In genomic region chr7:101532000-101532399, GRCh38 we compare ENCODE assay signal across 27 cellular contexts.
A peak's percentile ranks its signal among the peaks of the same experiment; 100 is the strongest.
DNase-seq lines count a peak whose midpoint lies in the region; TF ChIP-seq lines count a peak whose summit lies in the region.
"Had no signal": no experiment of that assay in that cellular context is flagged by ENCODE, and none has a peak within 500 bp of the region (broad histone marks: within the 10 kb centered on the region; RNA-seq: fewer than 3 reads in every experiment).

No MANE protein-coding gene starts in this region.

- POLR2A ChIA-PET in HEK293T (lab: Yijun Ruan, JAX): interaction anchor here (0.6 kb wide), 1 partner anchor 280 kb away, joined by 3 read pairs; no protein-coding TSS in a partner anchor

- no peak overlapping the region for H3K4me3 Mint-ChIP-seq in nephron
- H3K4me3 Mint-ChIP-seq in mesothelial cell of epicardium: no peak overlapping the region
- H3K4me3 Mint-ChIP-seq: activated CD4-positive, alpha-beta T cell treated with anti-CD3 and anti-CD28 coated beads, Interleukin-2, amount 10 ng/mL, durations not matched to agents 7 days and 5 days; activated CD8-positive, alpha-beta memory T cell treated with anti-CD3 and anti-CD28 coated beads, Interleukin-2, amount 10 ng/mL, durations not matched to agents 7 days and 5 days; B cell; CD8-positive, alpha-beta memory T cell; dendritic cell treated with granulocyte-macrophage colony-stimulating factor and Interleukin-4, amounts not matched to agents 40 ng/mL and 50 ng/mL, for 4 days; endodermal cell had no signal

- DNase-seq in NCI-H1436 (lab: John Stamatoyannopoulos, UW): peak; percentile 47
- DNase-seq in NCI-H1436 treated with DMSO at 0.1 percent for 48 hours (lab: John Stamatoyannopoulos, UW): no peak
- DNase-seq in HEK293T (ENCODE audit: extremely low spot score): peak; percentile 32
- DNase-seq in NCI-H69 (lab: John Stamatoyannopoulos, UW): peak; percentile 85
- no peak for DNase-seq in mesothelial cell of epicardium (ENCODE audit: low spot score in 2 of 2, unreplicated experiment in 2 of 2)
- no peak for DNase-seq in SIG-M5 treated with dmso at 0.1 percent for 504 hours (lab: John Stamatoyannopoulos, UW; ENCODE audit: unreplicated experiment)
- DNase-seq in MV-4-11 (lab: John Stamatoyannopoulos, UW): no peak
- DNase-seq: activated CD4-positive, alpha-beta T cell treated with anti-CD3 and anti-CD28 coated beads, Interleukin-2, amount 10 ng/mL, durations not matched to agents 7 days and 5 days; activated CD8-positive, alpha-beta memory T cell treated with anti-CD3 and anti-CD28 coated beads, Interleukin-2, amount 10 ng/mL, durations not matched to agents 7 days and 5 days; activated naive CD4-positive, alpha-beta T cell; activated T-cell treated with anti-CD3 and anti-CD28 coated beads, Interleukin-2, amount 50 U/mL, for 48 hours; CD8-positive, alpha-beta memory T cell; central memory CD4-positive, alpha-beta T cell; DMS153; endodermal cell; heart right ventricle; NCI-H1694; PC-3; small intestine; stimulated activated CD4-positive, alpha-beta T cell treated with anti-CD3 and anti-CD28 coated beads, Interleukin-1b, Interleukin-23, amount 100 ng/mL, for 48 hours; SW 1271; T1000; trophoblast cell; WERI-Rb-1 had no signal

- H3K4me1 Mint-ChIP-seq in nephron (peaks cover 16% of the 10 kb centered on the region), mesothelial cell of epicardium (peaks cover 4% of the 10 kb centered on the region)
- H3K4me1 Mint-ChIP-seq: activated CD4-positive, alpha-beta T cell treated with anti-CD3 and anti-CD28 coated beads, Interleukin-2, amount 10 ng/mL, durations not matched to agents 7 days and 5 days; activated CD8-positive, alpha-beta memory T cell treated with anti-CD3 and anti-CD28 coated beads, Interleukin-2, amount 10 ng/mL, durations not matched to agents 7 days and 5 days; B cell; CD8-positive, alpha-beta memory T cell; endodermal cell had no signal

- H3K36me3 Mint-ChIP-seq in nephron (ENCODE audit: low read depth): peaks cover 7% of the 10 kb centered on the region
- peaks cover 6% of the 10 kb centered on the region for H3K36me3 Mint-ChIP-seq in mesothelial cell of epicardium
- H3K36me3 Mint-ChIP-seq: activated CD8-positive, alpha-beta memory T cell treated with anti-CD3 and anti-CD28 coated beads, Interleukin-2, amount 10 ng/mL, durations not matched to agents 7 days and 5 days; CD8-positive, alpha-beta memory T cell had no signal

- TF ChIP-seq CTCF in nephron (IDR thresholded peaks at IDR 0.05; ENCODE audit: unreplicated experiment in 3 of 3) (no peak), mesothelial cell of epicardium (IDR thresholded peaks at IDR 0.05; ENCODE audit: unreplicated experiment) (no peak)

- H3K27me3 Mint-ChIP-seq in nephron (ENCODE audit: low read depth) (peaks cover 5% of the 10 kb centered on the region), mesothelial cell of epicardium (ENCODE audit: low read depth) (no peaks in the 10 kb centered on the region)
- H3K27me3 Mint-ChIP-seq: activated CD4-positive, alpha-beta T cell treated with anti-CD3 and anti-CD28 coated beads, Interleukin-2, amount 10 ng/mL, durations not matched to agents 7 days and 5 days; activated CD8-positive, alpha-beta memory T cell treated with anti-CD3 and anti-CD28 coated beads, Interleukin-2, amount 10 ng/mL, durations not matched to agents 7 days and 5 days had no signal

- H3K27ac Mint-ChIP-seq in nephron (peak overlapping the region; percentile 28 to 51 (median 50)), mesothelial cell of epicardium (no peak overlapping the region)
- H3K27ac Mint-ChIP-seq: activated CD4-positive, alpha-beta T cell treated with anti-CD3 and anti-CD28 coated beads, Interleukin-2, amount 10 ng/mL, durations not matched to agents 7 days and 5 days; activated CD8-positive, alpha-beta memory T cell treated with anti-CD3 and anti-CD28 coated beads, Interleukin-2, amount 10 ng/mL, durations not matched to agents 7 days and 5 days; B cell; CD8-positive, alpha-beta memory T cell; dendritic cell treated with granulocyte-macrophage colony-stimulating factor and Interleukin-4, amounts not matched to agents 40 ng/mL and 50 ng/mL, for 4 days; endodermal cell had no signal

- H3K9me3 Mint-ChIP-seq in nephron (no peaks in the 10 kb centered on the region), mesothelial cell of epicardium (peaks cover 5% of the 10 kb centered on the region)
- H3K9me3 Mint-ChIP-seq: activated CD4-positive, alpha-beta T cell treated with anti-CD3 and anti-CD28 coated beads, Interleukin-2, amount 10 ng/mL, durations not matched to agents 7 days and 5 days; dendritic cell treated with granulocyte-macrophage colony-stimulating factor and Interleukin-4, amounts not matched to agents 40 ng/mL and 50 ng/mL, for 4 days; endodermal cell had no signal

- CTCF ChIA-PET in HEK293T (lab: Yijun Ruan, JAX): interaction anchor here (0.7 kb wide), 2 partner anchors 20 to 597 kb away, joined by 3 read pairs; no protein-coding TSS in a partner anchor

TF ChIP-seq in HEK293T, 16 proteins besides CTCF, POLR2A, EP300 and RAD21:
- TF ChIP-seq BHLHE40 (IDR thresholded peaks at IDR 0.05; ENCODE audit: borderline replicate concordance) (no peak), ELF4 (IDR thresholded peaks at IDR 0.05) (no peak), NFRKB (IDR thresholded peaks at IDR 0.05) (no peak), L3MBTL2 (conservative IDR thresholded peaks at IDR 0.05) (no peak), FOXA1 (IDR thresholded peaks at IDR 0.05) (no peak), CTBP1 (IDR thresholded peaks at IDR 0.05; ENCODE audit: borderline replicate concordance) (no peak), FOXM1 (IDR thresholded peaks at IDR 0.05; ENCODE audit: borderline replicate concordance) (no peak), PKNOX1 (IDR thresholded peaks at IDR 0.05) (no peak), LEF1 (IDR thresholded peaks at IDR 0.05; ENCODE audit: borderline replicate concordance) (no peak), ZNF384 (IDR thresholded peaks at IDR 0.05) (no peak), HDGF (IDR thresholded peaks at IDR 0.05; ENCODE audit: borderline replicate concordance) (no peak), SP1 (IDR thresholded peaks at IDR 0.05) (no peak), FOXK2 (IDR thresholded peaks at IDR 0.05) (no peak), TARDBP (IDR thresholded peaks at IDR 0.05) (no peak), SUZ12 (IDR thresholded peaks at IDR 0.05) (no peak)

Comparison
In these comparisons a context has a peak if more than half of its experiments do, and no peak if none do; other contexts are left out.
1. DNase-seq: peak in NCI-H1436 (single experiment), HEK293T (single experiment) and NCI-H69 (single experiment); none in NCI-H1436 treated with DMSO at 0.1 percent for 48 hours (single experiment), mesothelial cell of epicardium (0 of 2), SIG-M5 treated with dmso at 0.1 percent for 504 hours (single experiment) and MV-4-11 (single experiment).